Comparison of ENCODE assay signal across 1 cellular context in genomic region chr15:40762919-40763800, GRCh38.
A peak's percentile ranks its signal among the peaks of the same experiment; 100 is the strongest.
TF ChIP-seq lines count a peak whose summit lies in the region.

No MANE protein-coding gene starts in this region.

TF ChIP-seq in HEK293, 187 proteins besides CTCF, POLR2A, EP300 and RAD21 (continued from another document and continues in another):
- TF ChIP-seq ZNF423 (tag by site-specific recombination; IDR thresholded peaks at IDR 0.05) (0 out of 2 replicates have a peak, but pooled peaks have one; percentile 40), ZNF561 (tag by site-specific recombination; IDR thresholded peaks at IDR 0.05; ENCODE audit: borderline replicate concordance) (peak; percentile 82), ZNF112 (tag by site-specific recombination; IDR thresholded peaks at IDR 0.05) (peak; percentile 64; the same call in 1 of the 2 replicates), SCRT1 (tag by site-specific recombination; IDR thresholded peaks at IDR 0.05; ENCODE audit: borderline replicate concordance) (no peak), ZSCAN18 (tag by site-specific recombination; IDR thresholded peaks at IDR 0.05) (no peak), ZNF184 (tag by site-specific recombination; IDR thresholded peaks at IDR 0.05) (peak; percentile 95), ZNF600 (tag by site-specific recombination; IDR thresholded peaks at IDR 0.05) (peak; percentile 93), PRDM4 (tag by site-specific recombination; IDR thresholded peaks at IDR 0.05) (peak; percentile 38), MZF1 (tag by site-specific recombination; IDR thresholded peaks at IDR 0.05; ENCODE audit: borderline replicate concordance) (peak; percentile 70), ZNF544 (tag by site-specific recombination; IDR thresholded peaks at IDR 0.05) (peak; percentile 74; the same call in 1 of the 2 replicates), GLIS1 (tag by site-specific recombination; IDR thresholded peaks at IDR 0.05) (peak; percentile 97), KLF10 (tag by site-specific recombination; IDR thresholded peaks at IDR 0.05) (peak; percentile 58), KLF7 (tag by site-specific recombination; IDR thresholded peaks at IDR 0.05; ENCODE audit: borderline replicate concordance) (0 out of 2 replicates have a peak, but pooled peaks have one; percentile 16), ZBTB11 (tag by site-specific recombination; conservative IDR thresholded peaks at IDR 0.05; ENCODE audit: low read depth) (no peak), ZNF24 (tag by site-specific recombination; IDR thresholded peaks at IDR 0.05) (no peak), ZXDB (tag by site-specific recombination; IDR thresholded peaks at IDR 0.05) (peak; percentile 62), ZNF776 (tag by site-specific recombination; IDR thresholded peaks at IDR 0.05; ENCODE audit: borderline replicate concordance) (no peak), ZNF335 (tag by site-specific recombination; conservative IDR thresholded peaks at IDR 0.05) (peak; percentile 70), ZNF214 (tag by site-specific recombination; IDR thresholded peaks at IDR 0.05; ENCODE audit: borderline replicate concordance) (peak; percentile 30; the same call in 1 of the 2 replicates), ZNF354C (tag by site-specific recombination; IDR thresholded peaks at IDR 0.05; ENCODE audit: borderline replicate concordance, low read depth) (no peak), ZNF610 (tag by site-specific recombination; IDR thresholded peaks at IDR 0.05; ENCODE audit: borderline replicate concordance) (0 out of 2 replicates have a peak, but pooled peaks have one; percentile 15), ZEB2 (tag by site-specific recombination; IDR thresholded peaks at IDR 0.05) (peak; percentile 64; the same call in 1 of the 2 replicates), ZSCAN30 (tag by site-specific recombination; IDR thresholded peaks at IDR 0.05) (0 out of 2 replicates have a peak, but pooled peaks have one; percentile 16), ZBTB17 (tag by site-specific recombination; IDR thresholded peaks at IDR 0.05) (peak; percentile 91), ZNF398 (tag by site-specific recombination; IDR thresholded peaks at IDR 0.05) (peak; percentile 85), ZNF677 (tag by site-specific recombination; IDR thresholded peaks at IDR 0.05) (peak; percentile 63; the same call in 1 of the 2 replicates), ZNF266 (tag by site-specific recombination; IDR thresholded peaks at IDR 0.05; ENCODE audit: low read depth) (no peak), SP3 (tag by site-specific recombination; IDR thresholded peaks at IDR 0.05) (no peak; the same call in 1 of the 2 replicates), EGR2 (tag by site-specific recombination; IDR thresholded peaks at IDR 0.05; ENCODE audit: low read depth) (0 out of 2 replicates have a peak, but pooled peaks have one; percentile 3), ZNF366 (tag by site-specific recombination; conservative IDR thresholded peaks at IDR 0.05) (peak; percentile 91), ZIC2 (tag by site-specific recombination; IDR thresholded peaks at IDR 0.05) (peak; percentile 64), ZNF791 (tag by site-specific recombination; IDR thresholded peaks at IDR 0.05) (no peak), GLI4 (tag by site-specific recombination; IDR thresholded peaks at IDR 0.05) (peak; percentile 75; the same call in 1 of the 2 replicates), IKZF3 (tag by site-specific recombination; IDR thresholded peaks at IDR 0.05) (peak; percentile 84), ZNF629 (tag by site-specific recombination; IDR thresholded peaks at IDR 0.05) (peak; percentile 45), KLF16 (tag by site-specific recombination; IDR thresholded peaks at IDR 0.05) (no peak; the same call in 1 of the 2 replicates)
- TF ChIP-seq, protein P1, sequence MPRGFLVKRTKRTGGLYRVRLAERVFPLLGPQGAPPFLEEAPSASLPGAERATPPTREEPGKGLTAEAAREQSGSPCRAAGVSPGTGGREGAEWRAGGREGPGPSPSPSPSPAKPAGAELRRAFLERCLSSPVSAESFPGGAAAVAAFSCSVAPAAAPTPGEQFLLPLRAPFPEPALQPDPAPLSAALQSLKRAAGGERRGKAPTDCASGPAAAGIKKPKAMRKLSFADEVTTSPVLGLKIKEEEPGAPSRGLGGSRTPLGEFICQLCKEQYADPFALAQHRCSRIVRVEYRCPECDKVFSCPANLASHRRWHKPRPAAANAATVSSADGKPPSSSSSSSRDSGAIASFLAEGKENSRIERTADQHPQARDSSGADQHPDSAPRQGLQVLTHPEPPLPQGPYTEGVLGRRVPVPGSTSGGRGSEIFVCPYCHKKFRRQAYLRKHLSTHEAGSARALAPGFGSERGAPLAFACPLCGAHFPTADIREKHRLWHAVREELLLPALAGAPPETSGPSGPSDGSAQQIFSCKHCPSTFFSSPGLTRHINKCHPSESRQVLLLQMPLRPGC (tag by site-specific recombination; IDR thresholded peaks at IDR 0.05) = peak; percentile 89
- TF ChIP-seq, protein P2, sequence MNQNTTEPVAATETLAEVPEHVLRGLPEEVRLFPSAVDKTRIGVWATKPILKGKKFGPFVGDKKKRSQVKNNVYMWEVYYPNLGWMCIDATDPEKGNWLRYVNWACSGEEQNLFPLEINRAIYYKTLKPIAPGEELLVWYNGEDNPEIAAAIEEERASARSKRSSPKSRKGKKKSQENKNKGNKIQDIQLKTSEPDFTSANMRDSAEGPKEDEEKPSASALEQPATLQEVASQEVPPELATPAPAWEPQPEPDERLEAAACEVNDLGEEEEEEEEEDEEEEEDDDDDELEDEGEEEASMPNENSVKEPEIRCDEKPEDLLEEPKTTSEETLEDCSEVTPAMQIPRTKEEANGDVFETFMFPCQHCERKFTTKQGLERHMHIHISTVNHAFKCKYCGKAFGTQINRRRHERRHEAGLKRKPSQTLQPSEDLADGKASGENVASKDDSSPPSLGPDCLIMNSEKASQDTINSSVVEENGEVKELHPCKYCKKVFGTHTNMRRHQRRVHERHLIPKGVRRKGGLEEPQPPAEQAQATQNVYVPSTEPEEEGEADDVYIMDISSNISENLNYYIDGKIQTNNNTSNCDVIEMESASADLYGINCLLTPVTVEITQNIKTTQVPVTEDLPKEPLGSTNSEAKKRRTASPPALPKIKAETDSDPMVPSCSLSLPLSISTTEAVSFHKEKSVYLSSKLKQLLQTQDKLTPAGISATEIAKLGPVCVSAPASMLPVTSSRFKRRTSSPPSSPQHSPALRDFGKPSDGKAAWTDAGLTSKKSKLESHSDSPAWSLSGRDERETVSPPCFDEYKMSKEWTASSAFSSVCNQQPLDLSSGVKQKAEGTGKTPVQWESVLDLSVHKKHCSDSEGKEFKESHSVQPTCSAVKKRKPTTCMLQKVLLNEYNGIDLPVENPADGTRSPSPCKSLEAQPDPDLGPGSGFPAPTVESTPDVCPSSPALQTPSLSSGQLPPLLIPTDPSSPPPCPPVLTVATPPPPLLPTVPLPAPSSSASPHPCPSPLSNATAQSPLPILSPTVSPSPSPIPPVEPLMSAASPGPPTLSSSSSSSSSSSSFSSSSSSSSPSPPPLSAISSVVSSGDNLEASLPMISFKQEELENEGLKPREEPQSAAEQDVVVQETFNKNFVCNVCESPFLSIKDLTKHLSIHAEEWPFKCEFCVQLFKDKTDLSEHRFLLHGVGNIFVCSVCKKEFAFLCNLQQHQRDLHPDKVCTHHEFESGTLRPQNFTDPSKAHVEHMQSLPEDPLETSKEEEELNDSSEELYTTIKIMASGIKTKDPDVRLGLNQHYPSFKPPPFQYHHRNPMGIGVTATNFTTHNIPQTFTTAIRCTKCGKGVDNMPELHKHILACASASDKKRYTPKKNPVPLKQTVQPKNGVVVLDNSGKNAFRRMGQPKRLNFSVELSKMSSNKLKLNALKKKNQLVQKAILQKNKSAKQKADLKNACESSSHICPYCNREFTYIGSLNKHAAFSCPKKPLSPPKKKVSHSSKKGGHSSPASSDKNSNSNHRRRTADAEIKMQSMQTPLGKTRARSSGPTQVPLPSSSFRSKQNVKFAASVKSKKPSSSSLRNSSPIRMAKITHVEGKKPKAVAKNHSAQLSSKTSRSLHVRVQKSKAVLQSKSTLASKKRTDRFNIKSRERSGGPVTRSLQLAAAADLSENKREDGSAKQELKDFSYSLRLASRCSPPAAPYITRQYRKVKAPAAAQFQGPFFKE (tag by site-specific recombination; IDR thresholded peaks at IDR 0.05; ENCODE audit: borderline replicate concordance) = no peak
- TF ChIP-seq, protein P3, sequence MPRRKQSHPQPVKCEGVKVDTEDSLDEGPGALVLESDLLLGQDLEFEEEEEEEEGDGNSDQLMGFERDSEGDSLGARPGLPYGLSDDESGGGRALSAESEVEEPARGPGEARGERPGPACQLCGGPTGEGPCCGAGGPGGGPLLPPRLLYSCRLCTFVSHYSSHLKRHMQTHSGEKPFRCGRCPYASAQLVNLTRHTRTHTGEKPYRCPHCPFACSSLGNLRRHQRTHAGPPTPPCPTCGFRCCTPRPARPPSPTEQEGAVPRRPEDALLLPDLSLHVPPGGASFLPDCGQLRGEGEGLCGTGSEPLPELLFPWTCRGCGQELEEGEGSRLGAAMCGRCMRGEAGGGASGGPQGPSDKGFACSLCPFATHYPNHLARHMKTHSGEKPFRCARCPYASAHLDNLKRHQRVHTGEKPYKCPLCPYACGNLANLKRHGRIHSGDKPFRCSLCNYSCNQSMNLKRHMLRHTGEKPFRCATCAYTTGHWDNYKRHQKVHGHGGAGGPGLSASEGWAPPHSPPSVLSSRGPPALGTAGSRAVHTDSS (tag by site-specific recombination; IDR thresholded peaks at IDR 0.05) = 0 out of 2 replicates have a peak, but pooled peaks have one; percentile 32
- TF ChIP-seq, protein P4, sequence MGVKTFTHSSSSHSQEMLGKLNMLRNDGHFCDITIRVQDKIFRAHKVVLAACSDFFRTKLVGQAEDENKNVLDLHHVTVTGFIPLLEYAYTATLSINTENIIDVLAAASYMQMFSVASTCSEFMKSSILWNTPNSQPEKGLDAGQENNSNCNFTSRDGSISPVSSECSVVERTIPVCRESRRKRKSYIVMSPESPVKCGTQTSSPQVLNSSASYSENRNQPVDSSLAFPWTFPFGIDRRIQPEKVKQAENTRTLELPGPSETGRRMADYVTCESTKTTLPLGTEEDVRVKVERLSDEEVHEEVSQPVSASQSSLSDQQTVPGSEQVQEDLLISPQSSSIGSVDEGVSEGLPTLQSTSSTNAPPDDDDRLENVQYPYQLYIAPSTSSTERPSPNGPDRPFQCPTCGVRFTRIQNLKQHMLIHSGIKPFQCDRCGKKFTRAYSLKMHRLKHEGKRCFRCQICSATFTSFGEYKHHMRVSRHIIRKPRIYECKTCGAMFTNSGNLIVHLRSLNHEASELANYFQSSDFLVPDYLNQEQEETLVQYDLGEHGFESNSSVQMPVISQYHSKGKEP (tag by site-specific recombination; IDR thresholded peaks at IDR 0.05) = peak; percentile 88
